Comparison of ENCODE assay signal across 25 cellular contexts in the genomic region with DNA sequence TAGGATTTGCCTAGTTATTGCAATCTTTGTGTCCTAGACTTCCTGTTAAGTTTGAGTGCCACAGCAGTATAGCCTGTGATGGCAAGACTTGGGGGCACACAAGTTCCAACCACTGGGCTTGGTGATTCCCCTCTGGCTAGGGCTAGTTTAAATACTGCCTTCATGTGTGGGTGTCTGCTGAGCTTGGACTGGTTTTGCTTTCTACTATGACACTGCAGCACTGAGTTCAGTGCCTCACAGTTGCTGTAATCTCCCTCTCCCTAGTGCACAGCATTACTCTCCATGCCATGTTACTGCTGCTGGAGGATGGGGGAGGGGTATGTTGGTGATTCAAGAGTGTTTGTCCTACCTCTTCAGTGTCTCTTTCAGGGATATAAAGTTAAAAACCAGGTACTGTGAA.
A peak's percentile ranks its signal among the peaks of the same experiment; 100 is the strongest.
DNase-seq lines count a peak whose midpoint lies in the region; ATAC-seq and TF ChIP-seq lines count a peak whose summit lies in the region.
"Had no signal": no experiment of that assay in that cellular context is flagged by ENCODE, and none has a peak within 500 bp of the region (broad histone marks: within the 10 kb centered on the region; RNA-seq: fewer than 3 reads in every experiment).

No MANE protein-coding gene starts in this region.

- no peaks in the 10 kb centered on the region for H3K9me3 ChIP-seq in colonic mucosa
- H3K9me3 ChIP-seq in SK-N-SH: no peaks in the 10 kb centered on the region
- H3K9me3 ChIP-seq: A549; BLaER1 treated with 17β-estradiol and CSF1 and Interleukin-3, amounts not matched to agents 10 nM and 100 nM; Caco-2; gastroesophageal sphincter; ovary; right lobe of liver had no signal

- no peak for TF ChIP-seq EP300 in SK-N-SH (IDR thresholded peaks at IDR 0.05; ENCODE audit: borderline replicate concordance in 1 of 2, low read depth in 1 of 2, low read length in 1 of 2)

- peak; percentile 5 for DNase-seq in activated CD4-positive, alpha-beta T cell treated with anti-CD3 and anti-CD28 coated beads for 48 hours
- no peak for DNase-seq in activated CD4-positive, alpha-beta T cell treated with anti-CD3 and anti-CD28 coated beads, Interleukin-2, amount 10 ng/mL, durations not matched to agents 7 days and 5 days
- no peak for DNase-seq in stimulated activated effector memory CD8-positive, alpha-beta T cell treated with anti-CD3 and anti-CD28 coated beads, Interleukin-12 subunit alpha, Interleukin-12 subunit beta, amount 100 ng/mL, for 72 hours (ENCODE audit: low spot score in 2 of 2)
- DNase-seq in NCI-H1930 (lab: John Stamatoyannopoulos, UW) (no peak), colonic mucosa (no peak), SK-N-SH (no peak)
- DNase-seq: activated CD4-positive, CD25-positive, alpha-beta regulatory T cell treated with anti-CD3 and anti-CD28 coated beads, Interleukin-2, amount 50 U/mL, for 72 hours; activated effector memory CD4-positive, alpha-beta T cell treated with Interleukin-2 at 50 U/mL for 16 hours; Caco-2; effector memory CD4-positive, alpha-beta T cell; HFFc6; hypothalamus; KBM-7; NCI-H774; ovary; right lobe of liver; T1000 had no signal

- peaks cover 17% of the 10 kb centered on the region for H3K27me3 Mint-ChIP-seq in activated CD4-positive, alpha-beta T cell treated with anti-CD3 and anti-CD28 coated beads, Interleukin-2, amount 10 ng/mL, durations not matched to agents 7 days and 5 days
- H3K27me3 Mint-ChIP-seq: natural killer cell treated with Interleukin-12 subunit alpha and Interleukin-12 subunit beta and Interleukin-15 and Interleukin-18, amount 100 ng/mL, for 72 hours had no signal

- H3K9ac ChIP-seq in colonic mucosa (ENCODE audit: low read depth in 2 of 2, low read length in 2 of 2) (no peak overlapping the region), SK-N-SH (no peak overlapping the region)
- H3K9ac ChIP-seq: BLaER1 treated with 17β-estradiol and CSF1 and Interleukin-3, amounts not matched to agents 10 nM and 100 nM had no signal

- ATAC-seq in GM21786 (IDR thresholded peaks at IDR 0.05; ENCODE audit: unreplicated experiment) (peak; percentile 62), HG03565 (IDR thresholded peaks at IDR 0.05; ENCODE audit: unreplicated experiment) (peak; percentile 53)
- peak; percentile 71 for ATAC-seq in stimulated activated effector memory CD8-positive, alpha-beta T cell treated with anti-CD3 and anti-CD28 coated beads, Interleukin-12 subunit alpha, Interleukin-12 subunit beta, amount 100 ng/mL, for 72 hours
- ATAC-seq: A549; esophagus mucosa; gastroesophageal sphincter; natural killer cell treated with Interleukin-12 subunit alpha and Interleukin-12 subunit beta and Interleukin-15 and Interleukin-18, amount 100 ng/mL, for 72 hours; right lobe of liver had no signal

- no peaks in the 10 kb centered on the region for H3K4me1 ChIP-seq in colonic mucosa
- no peaks in the 10 kb centered on the region for H3K4me1 ChIP-seq in SK-N-SH (ENCODE audit: control insufficient read depth in 1 of 2, insufficient read depth in 2 of 2, low read depth in 1 of 2, low read length in 1 of 2)
- H3K4me1 ChIP-seq: A549; BLaER1 treated with 17β-estradiol and CSF1 and Interleukin-3, amounts not matched to agents 10 nM and 100 nM; Caco-2; gastroesophageal sphincter; right lobe of liver had no signal

- no peak overlapping the region for H3K4me3 ChIP-seq in colonic mucosa
- H3K4me3 ChIP-seq in SK-N-SH (ENCODE audit: low read depth in 2 of 2, low read length in 1 of 2): no peak overlapping the region
- H3K4me3 ChIP-seq: A549; BLaER1 treated with 17β-estradiol and CSF1 and Interleukin-3, amounts not matched to agents 10 nM and 100 nM; gastroesophageal sphincter; ovary; right lobe of liver had no signal

- no peaks in the 10 kb centered on the region for H3K36me3 Mint-ChIP-seq in activated CD4-positive, alpha-beta T cell treated with anti-CD3 and anti-CD28 coated beads, Interleukin-2, amount 10 ng/mL, durations not matched to agents 7 days and 5 days (ENCODE audit: low read depth)
- H3K36me3 Mint-ChIP-seq in stimulated activated effector memory CD8-positive, alpha-beta T cell treated with anti-CD3 and anti-CD28 coated beads, Interleukin-12 subunit alpha, Interleukin-12 subunit beta, amount 100 ng/mL, for 72 hours: no peaks in the 10 kb centered on the region
- H3K36me3 Mint-ChIP-seq: brain had no signal

- POLR2A ChIA-PET in activated CD4-positive, alpha-beta T cell treated with anti-CD3 and anti-CD28 coated beads, Interleukin-2, amount 10 ng/mL, durations not matched to agents 7 days and 5 days (lab: Charles Lee): no interaction called here
- POLR2A ChIA-PET in SK-N-SH (lab: Yijun Ruan, JAX): no interaction called here

- H3K4me3 Mint-ChIP-seq in activated CD4-positive, alpha-beta T cell treated with anti-CD3 and anti-CD28 coated beads, Interleukin-2, amount 10 ng/mL, durations not matched to agents 7 days and 5 days: no peak overlapping the region
- H3K4me3 Mint-ChIP-seq in stimulated activated effector memory CD8-positive, alpha-beta T cell treated with anti-CD3 and anti-CD28 coated beads, Interleukin-12 subunit alpha, Interleukin-12 subunit beta, amount 100 ng/mL, for 72 hours: no peak overlapping the region
- H3K4me3 Mint-ChIP-seq: brain; HFFc6; natural killer cell treated with Interleukin-12 subunit alpha and Interleukin-12 subunit beta and Interleukin-15 and Interleukin-18, amount 100 ng/mL, for 72 hours had no signal

- TF ChIP-seq CTCF in colonic mucosa (IDR thresholded peaks at IDR 0.05): no peak
- no peak for TF ChIP-seq CTCF in SK-N-SH (IDR thresholded peaks at IDR 0.05)

- H3K9me3 Mint-ChIP-seq in activated CD4-positive, alpha-beta T cell treated with anti-CD3 and anti-CD28 coated beads, Interleukin-2, amount 10 ng/mL, durations not matched to agents 7 days and 5 days: peaks cover 3% of the 10 kb centered on the region
- peaks cover 3% of the 10 kb centered on the region for H3K9me3 Mint-ChIP-seq in stimulated activated effector memory CD8-positive, alpha-beta T cell treated with anti-CD3 and anti-CD28 coated beads, Interleukin-12 subunit alpha, Interleukin-12 subunit beta, amount 100 ng/mL, for 72 hours
- H3K9me3 Mint-ChIP-seq: HFFc6 had no signal

- no peak overlapping the region for H2AFZ ChIP-seq in SK-N-SH (ENCODE audit: low read depth)

- no peaks in the 10 kb centered on the region for H3K79me2 ChIP-seq in SK-N-SH (ENCODE audit: insufficient read depth)

- H3K27ac Mint-ChIP-seq in activated CD4-positive, alpha-beta T cell treated with anti-CD3 and anti-CD28 coated beads, Interleukin-2, amount 10 ng/mL, durations not matched to agents 7 days and 5 days: no peak overlapping the region
- H3K27ac Mint-ChIP-seq in stimulated activated effector memory CD8-positive, alpha-beta T cell treated with anti-CD3 and anti-CD28 coated beads, Interleukin-12 subunit alpha, Interleukin-12 subunit beta, amount 100 ng/mL, for 72 hours: no peak overlapping the region
- H3K27ac Mint-ChIP-seq: brain; HFFc6; natural killer cell treated with Interleukin-12 subunit alpha and Interleukin-12 subunit beta and Interleukin-15 and Interleukin-18, amount 100 ng/mL, for 72 hours had no signal

- no peak for TF ChIP-seq RAD21 in SK-N-SH (IDR thresholded peaks at IDR 0.05; ENCODE audit: low read length)

- intact Hi-C loops in colonic mucosa (cut with DNase I): no loop called here

- no peak overlapping the region for H3K27ac ChIP-seq in colonic mucosa
- no peak overlapping the region for H3K27ac ChIP-seq in SK-N-SH (ENCODE audit: low read depth in 2 of 2, low read length in 1 of 2)
- H3K27ac ChIP-seq: A549; BLaER1 treated with 17β-estradiol and CSF1 and Interleukin-3, amounts not matched to agents 10 nM and 100 nM; gastroesophageal sphincter; ovary; right lobe of liver had no signal

- H3K4me2 ChIP-seq in SK-N-SH: no peak overlapping the region
- H3K4me2 ChIP-seq: A549; BLaER1 treated with 17β-estradiol and CSF1 and Interleukin-3, amounts not matched to agents 10 nM and 100 nM had no signal

- H4K20me1 ChIP-seq in SK-N-SH (ENCODE audit: insufficient read depth): no peaks in the 10 kb centered on the region
- H4K20me1 ChIP-seq: BLaER1 treated with 17β-estradiol and CSF1 and Interleukin-3, amounts not matched to agents 10 nM and 100 nM had no signal

- H3F3A ChIP-seq in SK-N-SH (replicated peaks; ENCODE audit: insufficient read depth): no peaks in the 10 kb centered on the region

- CTCF ChIA-PET in activated CD4-positive, alpha-beta T cell treated with anti-CD3 and anti-CD28 coated beads, Interleukin-2, amount 10 ng/mL, durations not matched to agents 7 days and 5 days (lab: Charles Lee): interaction anchor here (0.6 kb wide), 1 partner anchor 15 kb away, joined by 3 read pairs; no protein-coding TSS in a partner anchor
- CTCF ChIA-PET in SK-N-SH (lab: Yijun Ruan, JAX): no interaction called here

- H3K4me1 Mint-ChIP-seq in activated CD4-positive, alpha-beta T cell treated with anti-CD3 and anti-CD28 coated beads, Interleukin-2, amount 10 ng/mL, durations not matched to agents 7 days and 5 days: no peaks in the 10 kb centered on the region
- H3K4me1 Mint-ChIP-seq in stimulated activated effector memory CD8-positive, alpha-beta T cell treated with anti-CD3 and anti-CD28 coated beads, Interleukin-12 subunit alpha, Interleukin-12 subunit beta, amount 100 ng/mL, for 72 hours: no peaks in the 10 kb centered on the region
- H3K4me1 Mint-ChIP-seq: brain had no signal

- H3K27me3 ChIP-seq in colonic mucosa (no peaks in the 10 kb centered on the region), SK-N-SH (ENCODE audit: insufficient read depth) (no peaks in the 10 kb centered on the region)
- H3K27me3 ChIP-seq: BLaER1 treated with 17β-estradiol and CSF1 and Interleukin-3, amounts not matched to agents 10 nM and 100 nM; gastroesophageal sphincter; ovary; right lobe of liver had no signal

- H3K36me3 ChIP-seq in colonic mucosa (no peaks in the 10 kb centered on the region), SK-N-SH (replicated peaks in 1 of 2; ENCODE audit: control insufficient read depth in 1 of 2, insufficient read depth in 2 of 2, low read length in 1 of 2) (no peaks in the 10 kb centered on the region)
- H3K36me3 ChIP-seq: BLaER1 treated with 17β-estradiol and CSF1 and Interleukin-3, amounts not matched to agents 10 nM and 100 nM; gastroesophageal sphincter; ovary; right lobe of liver had no signal

- H3K9me2 ChIP-seq in SK-N-SH: no peaks in the 10 kb centered on the region

TF ChIP-seq in SK-N-SH, 30 proteins besides CTCF, POLR2A, EP300 and RAD21 (continues in another document):
- no peak for TF ChIP-seq TEAD4 (IDR thresholded peaks at IDR 0.05; ENCODE audit: borderline replicate concordance, insufficient read depth)
- no peak for TF ChIP-seq SMC3 (IDR thresholded peaks at IDR 0.05; ENCODE audit: low read depth, low read length)
